ENCODE assay signal across 10 cellular contexts in genomic region chrX:100687128-100687527, GRCh38. TPM values are rescaled to one million over a fixed set of nuclear protein-coding genes. Genes with fewer than 3 reads are reported as not detected.
DNase-seq lines count a peak whose midpoint lies in the region; ATAC-seq lines count a peak whose summit lies in the region.
"Had no signal": no experiment of that assay in that cellular context is flagged by ENCODE, and none has a peak within 500 bp of the region (broad histone marks: within the 10 kb centered on the region; RNA-seq: fewer than 3 reads in every experiment).

No MANE protein-coding gene starts in this region.

- peak overlapping the region in 4 of 10 experiments; percentile 4 to 47 (median 31); a peak in 5 of 20 replicates for H3K4me3 ChIP-seq in BLaER1 treated with 17β-estradiol and CSF1 and Interleukin-3, amounts not matched to agents 10 nM and 100 nM

- no peak overlapping the region for H3K4me3 Mint-ChIP-seq in immature natural killer cell

- H3K4me2 ChIP-seq in BLaER1 treated with 17β-estradiol and CSF1 and Interleukin-3, amounts not matched to agents 10 nM and 100 nM, result peak overlapping the region; percentile 43 to 88 (median 78)

- peaks cover 0 to 10% (median 0%) of the 10 kb centered on the region in 11 experiments; a peak in 2 of 22 replicates for H3K27me3 ChIP-seq in BLaER1 treated with 17β-estradiol and CSF1 and Interleukin-3, amounts not matched to agents 10 nM and 100 nM

- peak; percentile 49 for ATAC-seq in GM19351 (IDR thresholded peaks at IDR 0.05; ENCODE audit: unreplicated experiment)
- ATAC-seq in HG02973 (IDR thresholded peaks at IDR 0.05; ENCODE audit: unreplicated experiment), result peak; percentile 31

- H3K4me1 Mint-ChIP-seq in immature natural killer cell, result peaks cover 5 to 13% of the 10 kb centered on the region in 2 donors

- no peaks in the 10 kb centered on the region for H3K36me3 ChIP-seq in BLaER1 treated with 17β-estradiol and CSF1 and Interleukin-3, amounts not matched to agents 10 nM and 100 nM

- H3K9me3 ChIP-seq in BLaER1 treated with 17β-estradiol and CSF1 and Interleukin-3, amounts not matched to agents 10 nM and 100 nM (replicated peaks in 1 of 11), result no peaks in the 10 kb centered on the region

- H3K27ac ChIP-seq in BLaER1 treated with 17β-estradiol and CSF1 and Interleukin-3, amounts not matched to agents 10 nM and 100 nM, result peak overlapping the region in 8 of 11 experiments; percentile 10 to 74 (median 50); a peak in 14 of 22 replicates
- H3K27ac ChIP-seq: VCaP had no signal

- DNase-seq in UCSD-AML1 (lab: John Stamatoyannopoulos, UW; ENCODE audit: unreplicated experiment) (peak; percentile 32), AG08395 (ENCODE audit: low spot score) (no peak), COLO829 (ENCODE audit: low spot score) (no peak), immature natural killer cell (no peak), glomerular visceral epithelial cell (ENCODE audit: extremely low spot score) (no peak)
- DNase-seq: NCI-H1092 treated with DMSO at 0.1 percent for 48 hours had no signal

- H4K20me1 ChIP-seq in BLaER1 treated with 17β-estradiol and CSF1 and Interleukin-3, amounts not matched to agents 10 nM and 100 nM, result no peaks in the 10 kb centered on the region

- H3K36me3 Mint-ChIP-seq in immature natural killer cell, result no peaks in the 10 kb centered on the region

- H3K4me1 ChIP-seq in BLaER1 treated with 17β-estradiol and CSF1 and Interleukin-3, amounts not matched to agents 10 nM and 100 nM, result peaks cover 16 to 33% (median 30%) of the 10 kb centered on the region in 10 experiments

- H3K27ac Mint-ChIP-seq in immature natural killer cell, result no peak overlapping the region

- H3K9ac ChIP-seq in BLaER1 treated with 17β-estradiol and CSF1 and Interleukin-3, amounts not matched to agents 10 nM and 100 nM, result peak overlapping the region in 6 of 11 experiments; percentile 0 to 69 (median 58); a peak in 10 of 22 replicates

- peaks cover 0 to 4% (median 2%) of the 10 kb centered on the region in 3 donors for H3K27me3 Mint-ChIP-seq in immature natural killer cell (ENCODE audit: low read depth in 3 of 3)

- no peaks in the 10 kb centered on the region for H3K9me3 Mint-ChIP-seq in immature natural killer cell

RNA-seq across cellular contexts. Expression of gene SRPX2, which starts 43.1 kb away (rescaled TPM):
- polyA plus RNA-seq in immature natural killer cell, result not detected

RNA-seq across cellular contexts. Expression of gene SYTL4, which starts 44.8 kb away (rescaled TPM):
- polyA plus RNA-seq in immature natural killer cell, result under 1 TPM in 1 of 3 donors, not detected in 2; 0.70 TPM

RNA-seq across cellular contexts. Expression of gene TSPAN6, which starts 50.5 kb away (rescaled TPM):
- under 1 TPM in 1 of 3 donors, not detected in 2; 0.64 TPM for polyA plus RNA-seq in immature natural killer cell
